In genomic region chr20:53952528-53953096, GRCh38 we compare ENCODE assay signal across 19 cellular contexts.
"Had no signal": no experiment of that assay in that cellular context is flagged by ENCODE, and none has a peak within 500 bp of the region (broad histone marks: within the 10 kb centered on the region; RNA-seq: fewer than 3 reads in every experiment).

No MANE protein-coding gene starts in this region.

- H3K27ac ChIP-seq: RWPE1, SJSA1, SK-N-MC had no signal

- H3K4me3 ChIP-seq: MG63, SJSA1, SK-N-MC had no signal

- H3K36me3 ChIP-seq: MG63, SJSA1 had no signal

- ATAC-seq: Panc1 had no signal

- H3K27me3 ChIP-seq: MG63, SJSA1 had no signal

- DNase-seq: KBM-7, MG63, NCI-H1092 treated with DMSO at 0.1 percent for 48 hours, NCI-H1436, NCI-H187, NCI-H2029, NCI-H2081 treated with DMSO at 0.1 percent for 48 hours, NCI-H2171, NCI-H226, NCI-H446, NCI-H510A, NCI-H524 treated with DMSO at 0.1 percent for 48 hours, NCI-H69, NCI-H774, SHP77 had no signal
